ENCODE assay signal across 7 cellular contexts in the genomic region with DNA sequence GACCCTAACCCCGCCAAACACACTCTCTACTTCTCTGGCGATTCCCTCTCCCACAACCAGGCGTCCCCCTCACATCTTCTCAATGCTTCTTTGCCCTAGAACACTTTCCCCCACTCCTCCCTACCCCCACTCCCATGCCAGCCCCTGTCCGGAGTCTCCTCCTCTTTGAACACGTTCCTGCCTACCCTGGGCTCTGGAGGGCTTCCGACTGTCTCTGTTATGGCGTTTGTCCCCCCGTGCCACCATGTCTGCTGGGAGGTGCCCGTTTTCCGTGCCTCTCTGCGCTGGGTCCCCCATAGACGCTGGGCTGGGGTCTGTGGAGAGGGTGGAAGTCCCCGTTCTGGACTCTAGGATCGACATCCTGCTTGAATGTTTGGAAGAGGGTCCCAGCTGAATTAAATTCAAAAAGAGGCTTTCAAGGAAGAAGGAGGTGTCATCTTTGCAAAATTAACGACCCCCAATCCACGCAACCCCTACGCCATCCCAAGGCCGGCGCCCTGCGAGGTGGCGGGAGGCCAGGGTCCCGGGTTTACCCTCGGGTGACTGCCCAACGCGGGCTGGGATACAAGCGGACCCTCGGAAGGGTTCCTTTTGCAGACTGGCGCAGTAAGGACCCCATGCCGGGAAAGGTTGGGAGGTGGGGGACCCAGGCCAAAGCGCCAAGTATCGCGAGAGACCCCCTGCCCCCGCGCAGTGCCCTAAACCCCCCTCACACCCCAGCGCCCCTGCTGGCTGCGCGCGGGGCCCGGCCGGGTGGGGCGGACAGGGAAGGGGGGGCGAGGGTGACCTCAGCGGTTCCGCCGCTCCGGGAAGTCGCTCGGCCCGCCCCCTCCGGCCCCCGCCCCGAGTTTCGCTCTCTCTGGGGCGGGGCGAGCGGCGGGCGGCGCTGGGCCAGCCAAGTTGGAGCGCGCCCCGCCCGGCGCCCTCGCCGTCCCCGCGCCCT. TPM values are rescaled to one million over a fixed set of nuclear protein-coding genes. Genes with fewer than 3 reads are reported as not detected.
DNase-seq lines count a peak whose midpoint lies in the region; ATAC-seq and TF ChIP-seq lines count a peak whose summit lies in the region.

No MANE protein-coding gene starts in this region.

- peaks cover 71% of the 10 kb centered on the region for H3K4me1 ChIP-seq in Panc1 (ENCODE audit: control insufficient read depth, insufficient read depth, low read length)
- H3K4me1 ChIP-seq in stomach: peaks cover 51 to 83% (median 76%) of the 10 kb centered on the region in 4 donors

- H3K4me3 ChIP-seq in Panc1 (ENCODE audit: low read depth in 2 of 2, low read length in 2 of 2): peak overlapping the region; percentile 56 to 64
- peak overlapping the region; percentile 66 for H3K4me3 ChIP-seq in fibroblast of the aortic adventitia (ENCODE audit: low read depth, low read length)
- H3K4me3 ChIP-seq in stomach: peak overlapping the region; percentile 71 to 85 (median 76)

- POLR2A ChIA-PET in Panc1 (lab: Charles Lee): interaction anchor here (0.6 kb wide), 1 partner anchor 108 kb away, joined by 18 read pairs; no protein-coding TSS in a partner anchor

- peak; percentile 70 for ATAC-seq in GM18502 (IDR thresholded peaks at IDR 0.05; ENCODE audit: poor library complexity, unreplicated experiment)
- peak; percentile 38 for ATAC-seq in HG02943 (IDR thresholded peaks at IDR 0.05; ENCODE audit: low read depth, unreplicated experiment)
- ATAC-seq in Panc1: peak; percentile 49

- H3K27me3 Mint-ChIP-seq in nephron progenitor cell (ENCODE audit: low read depth, poor library complexity): peaks cover 44% of the 10 kb centered on the region

- peak overlapping the region; percentile 84 for H3K27ac ChIP-seq in Panc1 (ENCODE audit: low read length)
- peak overlapping the region; percentile 91 to 98 (median 94) for H3K27ac ChIP-seq in stomach

- no peak for DNase-seq in Panc1 (ENCODE audit: low read depth, low spot score)
- DNase-seq in activated T-helper 9 cell treated with anti-CD3 and anti-CD28 coated beads, Interleukin-2, amount 50 U/mL, for 16 hours (ENCODE audit: low read depth): peak; percentile 75
- peak; percentile 63 for DNase-seq in fibroblast of the aortic adventitia (ENCODE audit: low read depth)
- peak; percentile 82 for DNase-seq in nephron progenitor cell
- peak; percentile 90 for DNase-seq in stomach

- CTCF ChIA-PET in Panc1 (lab: Charles Lee): interaction anchor here (0.6 kb wide), 1 partner anchor 38 kb away, joined by 3 read pairs; no protein-coding TSS in a partner anchor

- intact Hi-C loops in Panc1 (cut with micrococcal nuclease; ENCODE audit: unreplicated experiment) (no loop called here), stomach (cut with DNase I; ENCODE audit: low total_unique reads) (no loop called here)

- 14 to 25% (median 15%) methylated on average over 41 to 66 of the region's 68 CpGs for WGBS in stomach, 5 donors

- H3K27me3 ChIP-seq in Panc1 (ENCODE audit: control insufficient read depth, insufficient read depth, low read length) (no peaks in the 10 kb centered on the region), stomach (no peaks in the 10 kb centered on the region)

- BruUV-seq in Panc1 (replicated peaks; lab: Mats Ljungman, UMichigan): no TSS peak

- H3K27ac Mint-ChIP-seq in nephron progenitor cell: peak overlapping the region; percentile 85

- no peak for TF ChIP-seq EP300 in stomach (IDR thresholded peaks at IDR 0.05)

- in situ Hi-C loops in Panc1 (cut with HindIII; ENCODE audit: low pct_unique_long_range_greater_than_20kb, low sequenced_read_pairs): no loop called here

- H3K36me3 Mint-ChIP-seq in nephron progenitor cell (ENCODE audit: low read depth): no peaks in the 10 kb centered on the region

- TF ChIP-seq POLR2A in stomach (IDR thresholded peaks at IDR 0.05): no peak

- H3K4me3 Mint-ChIP-seq in nephron progenitor cell: peak overlapping the region; percentile 81

- H3K9me3 ChIP-seq in Panc1 (ENCODE audit: control insufficient read depth, insufficient read depth, low read depth, low read length) (no peaks in the 10 kb centered on the region), stomach (no peaks in the 10 kb centered on the region)

- H3K36me3 ChIP-seq in Panc1 (ENCODE audit: control insufficient read depth, insufficient read depth, low read length): no peaks in the 10 kb centered on the region
- H3K36me3 ChIP-seq in stomach: no peaks in the 10 kb centered on the region

- no peaks in the 10 kb centered on the region for H3K9me3 Mint-ChIP-seq in nephron progenitor cell

- peaks cover 55% of the 10 kb centered on the region for H3K4me1 Mint-ChIP-seq in nephron progenitor cell

- peak; percentile 28; the same call in 1 of the 2 replicates for TF ChIP-seq CTCF in Panc1 (IDR thresholded peaks at IDR 0.05)
- TF ChIP-seq CTCF in fibroblast of the aortic adventitia (IDR thresholded peaks at IDR 0.05; ENCODE audit: insufficient read depth, low read length): peak; percentile 44
- TF ChIP-seq CTCF in nephron progenitor cell (IDR thresholded peaks at IDR 0.05): peak; percentile 14
- TF ChIP-seq CTCF in stomach (IDR thresholded peaks at IDR 0.05): peak in 4 of 7 experiments; percentile 15 to 50 (median 38)

RNA-seq across cellular contexts. Expression of a gene that starts 1.0 kb away (rescaled TPM):
- 16.5 TPM for total RNA-seq in Panc1 (2021; ENCODE audit: unreplicated experiment)
- 17.3 TPM for polyA plus RNA-seq in Panc1 (2012; ENCODE audit: insufficient read length)
- total RNA-seq in fibroblast of the aortic adventitia (ENCODE audit: low replicate concordance): 2.5 and 5.0 TPM in 2 replicates
- total RNA-seq in stomach: 10 to 100 TPM in 3 of 5 donors, 1 to 10 TPM in 2; 4.7 to 59.7 (median 13.2) TPM
- 1 to 10 TPM; 4.6 to 7.9 (median 5.5) TPM for polyA plus RNA-seq in stomach

RNA-seq across cellular contexts. Expression of a gene that starts 4.4 kb away (rescaled TPM):
- 175 TPM for total RNA-seq in Panc1 (2021; ENCODE audit: unreplicated experiment)
- 296 TPM for polyA plus RNA-seq in Panc1 (2012; ENCODE audit: insufficient read length)
- 93.1 and 127 TPM in 2 replicates for total RNA-seq in fibroblast of the aortic adventitia (ENCODE audit: low replicate concordance)
- total RNA-seq in stomach: 100 to 1,000 TPM in 4 of 5 donors, 10 to 100 TPM in 1; 85.2 to 292 (median 119) TPM
- 100 to 1,000 TPM; 100 to 123 (median 107) TPM for polyA plus RNA-seq in stomach

RNA-seq across cellular contexts. Expression of a gene that starts 47.0 kb away (rescaled TPM):
- total RNA-seq in Panc1 (2021; ENCODE audit: unreplicated experiment) (100 TPM), fibroblast of the aortic adventitia (ENCODE audit: low replicate concordance) (79.4 and 87.3 TPM in 2 replicates), stomach (100 to 1,000 TPM in 4 of 5 donors, 10 to 100 TPM in 1; 73.3 to 366 (median 252) TPM)
- polyA plus RNA-seq in Panc1 (2012; ENCODE audit: insufficient read length): 184 TPM
- polyA plus RNA-seq in stomach: 100 to 1,000 TPM; 200 to 247 (median 213) TPM
